Comparison of ENCODE assay signal across 15 cellular contexts in genomic region chr6:41443616-41444525, GRCh38.
DNase-seq lines count a peak whose midpoint lies in the region; ATAC-seq and TF ChIP-seq lines count a peak whose summit lies in the region.
"Had no signal": no experiment of that assay in that cellular context is flagged by ENCODE, and none has a peak within 500 bp of the region (broad histone marks: within the 10 kb centered on the region; RNA-seq: fewer than 3 reads in every experiment).

No MANE protein-coding gene starts in this region.

- H3K4me2 ChIP-seq in fibroblast of lung (ENCODE audit: extremely low read depth, insufficient read depth, low read length) = no peak overlapping the region

- H3K9me3 ChIP-seq in HUES6 (ENCODE audit: control insufficient read depth, insufficient read depth, low read depth, low read length) (no peaks in the 10 kb centered on the region), fibroblast of lung (ENCODE audit: control insufficient read depth, insufficient read depth, low read depth, low read length) (no peaks in the 10 kb centered on the region), muscle layer of colon (ENCODE audit: low read length) (no peaks in the 10 kb centered on the region), subcutaneous abdominal adipose tissue (ENCODE audit: control insufficient read depth in 5 of 5, low read length in 5 of 5) (peaks cover 0 to 2% (median 0%) of the 10 kb centered on the region in 5 donors)
- H3K9me3 ChIP-seq: MG63 had no signal

- H3K4me3 ChIP-seq in HUES6 (ENCODE audit: low read depth, low read length) (peak overlapping the region; percentile 37), fibroblast of lung (replicated peaks in 1 of 4; ENCODE audit: control extremely low read depth in 1 of 4, insufficient read depth in 1 of 4, low read depth in 3 of 4, low read length in 4 of 4) (no peak overlapping the region), muscle layer of colon (ENCODE audit: low read depth in 1 of 2, low read length in 2 of 2) (peak overlapping the region in 1 of 2 donors; percentile 30), subcutaneous abdominal adipose tissue (ENCODE audit: low read depth in 1 of 5, low read length in 5 of 5) (no peak overlapping the region)
- H3K4me3 ChIP-seq: MG63 had no signal

- no peak overlapping the region for H3K27ac Mint-ChIP-seq in activated naive CD8-positive, alpha-beta T cell treated with anti-CD3 and anti-CD28 coated beads for 36 hours
- H3K27ac Mint-ChIP-seq: activated CD8-positive, alpha-beta T cell treated with anti-CD3 and anti-CD28 coated beads, Interleukin-2, amount 10 ng/mL, durations not matched to agents 7 days and 5 days; activated naive CD4-positive, alpha-beta T cell treated with anti-CD3 and anti-CD28 coated beads, Interleukin-2, amount 50 U/mL, for 24 hours; T-helper 2 cell treated with Interferon-gamma antibody and Interleukin-4, amounts not matched to agents 5 μg/mL and 100 μg/mL, for 36 hours had no signal

- no peaks in the 10 kb centered on the region for H3K9me3 Mint-ChIP-seq in activated naive CD8-positive, alpha-beta T cell treated with anti-CD3 and anti-CD28 coated beads for 36 hours
- H3K9me3 Mint-ChIP-seq: activated naive CD4-positive, alpha-beta T cell treated with anti-CD3 and anti-CD28 coated beads, Interleukin-2, amount 50 U/mL, for 24 hours; T-helper 2 cell treated with Interferon-gamma antibody and Interleukin-4, amounts not matched to agents 5 μg/mL and 100 μg/mL, for 36 hours had no signal

- no peaks in the 10 kb centered on the region for H3K79me2 ChIP-seq in fibroblast of lung (ENCODE audit: control insufficient read depth, insufficient read depth, low read length)

- no peak for TF ChIP-seq CTCF in fibroblast of lung (conservative IDR thresholded peaks at IDR 0.05 in 1 of 2, IDR thresholded peaks at IDR 0.05 in 1 of 2; ENCODE audit: low read depth in 1 of 2, low read length in 2 of 2)

- H3K27me3 ChIP-seq in HUES6 (ENCODE audit: control insufficient read depth, insufficient read depth, low read length) (peaks cover 58% of the 10 kb centered on the region), fibroblast of lung (ENCODE audit: control insufficient read depth, insufficient read depth, low read length) (peaks cover 23% of the 10 kb centered on the region), muscle layer of colon (ENCODE audit: control insufficient read depth in 1 of 2, insufficient read depth in 2 of 2, low read length in 2 of 2) (no peaks in the 10 kb centered on the region), subcutaneous abdominal adipose tissue (ENCODE audit: control insufficient read depth in 5 of 5, insufficient read depth in 4 of 5, low read length in 5 of 5) (peaks cover 0 to 13% (median 3%) of the 10 kb centered on the region in 5 donors)
- H3K27me3 ChIP-seq: MG63 had no signal

- peaks cover 3% of the 10 kb centered on the region for H3K36me3 Mint-ChIP-seq in activated naive CD8-positive, alpha-beta T cell treated with anti-CD3 and anti-CD28 coated beads for 36 hours
- H3K36me3 Mint-ChIP-seq: activated naive CD4-positive, alpha-beta T cell treated with anti-CD3 and anti-CD28 coated beads, Interleukin-2, amount 50 U/mL, for 24 hours had no signal

- H3K27me3 Mint-ChIP-seq in activated naive CD8-positive, alpha-beta T cell treated with anti-CD3 and anti-CD28 coated beads for 36 hours = peaks cover 12% of the 10 kb centered on the region

- H3K4me1 Mint-ChIP-seq in activated naive CD8-positive, alpha-beta T cell treated with anti-CD3 and anti-CD28 coated beads for 36 hours = peaks cover 32% of the 10 kb centered on the region

- H3K36me3 ChIP-seq in HUES6 (ENCODE audit: control insufficient read depth, insufficient read depth, low read length) (no peaks in the 10 kb centered on the region), fibroblast of lung (ENCODE audit: control insufficient read depth, insufficient read depth, low read length) (no peaks in the 10 kb centered on the region), muscle layer of colon (ENCODE audit: insufficient read depth, low read length) (no peaks in the 10 kb centered on the region), subcutaneous abdominal adipose tissue (ENCODE audit: control insufficient read depth in 5 of 5, insufficient read depth in 5 of 5, low read length in 5 of 5) (no peaks in the 10 kb centered on the region)
- H3K36me3 ChIP-seq: MG63 had no signal

- no peaks in the 10 kb centered on the region for H4K20me1 ChIP-seq in fibroblast of lung (ENCODE audit: control insufficient read depth, extremely low read depth, insufficient read depth, low read length)

- no peak overlapping the region for H3K4me3 Mint-ChIP-seq in activated naive CD8-positive, alpha-beta T cell treated with anti-CD3 and anti-CD28 coated beads for 36 hours
- H3K4me3 Mint-ChIP-seq: activated CD8-positive, alpha-beta T cell treated with anti-CD3 and anti-CD28 coated beads, Interleukin-2, amount 10 ng/mL, durations not matched to agents 7 days and 5 days; activated naive CD4-positive, alpha-beta T cell treated with anti-CD3 and anti-CD28 coated beads, Interleukin-2, amount 50 U/mL, for 24 hours; T-helper 2 cell treated with Interferon-gamma antibody and Interleukin-4, amounts not matched to agents 5 μg/mL and 100 μg/mL, for 36 hours had no signal

- no peak for ATAC-seq in GM19463 (IDR thresholded peaks at IDR 0.05; ENCODE audit: unreplicated experiment)
- ATAC-seq: activated CD8-positive, alpha-beta T cell treated with anti-CD3 and anti-CD28 coated beads, Interleukin-2, amount 10 ng/mL, durations not matched to agents 7 days and 5 days had no signal

- DNase-seq in fibroblast of lung (ENCODE audit: low read depth in 2 of 2) (peak; percentile 39 to 71), Kasumi-1 (lab: John Stamatoyannopoulos, UW) (no peak), NOMO-1 treated with dmso at 0.1 percent for 144 hours (lab: John Stamatoyannopoulos, UW; ENCODE audit: unreplicated experiment) (no peak)
- no peak for DNase-seq in activated naive CD8-positive, alpha-beta T cell treated with anti-CD3 and anti-CD28 coated beads for 36 hours
- DNase-seq: activated CD8-positive, alpha-beta T cell treated with anti-CD3 and anti-CD28 coated beads, Interleukin-2, amount 10 ng/mL, durations not matched to agents 7 days and 5 days; glutamatergic neuron; MG63; NCI-H345; stimulated activated CD4-positive, alpha-beta T cell treated with anti-CD3 and anti-CD28 coated beads, Interleukin-12 subunit alpha, Interleukin-12 subunit beta, amount 100 ng/mL, for 4 hours had no signal

- no peak overlapping the region for H3K27ac ChIP-seq in HUES6 (ENCODE audit: low read depth, low read length)
- no peak overlapping the region for H3K27ac ChIP-seq in fibroblast of lung (ENCODE audit: insufficient read depth, low read length)
- peak overlapping the region; percentile 81 for H3K27ac ChIP-seq in muscle layer of colon (ENCODE audit: low read depth, low read length)
- H3K27ac ChIP-seq in subcutaneous abdominal adipose tissue (ENCODE audit: low read depth, low read length) = peak overlapping the region; percentile 88

- no peak overlapping the region for H2AFZ ChIP-seq in fibroblast of lung (ENCODE audit: low read length)

- no peak overlapping the region for H3K9ac ChIP-seq in HUES6 (ENCODE audit: low read length)
- no peak overlapping the region for H3K9ac ChIP-seq in fibroblast of lung (ENCODE audit: insufficient read depth, low read length)
- H3K9ac ChIP-seq in muscle layer of colon (ENCODE audit: low read length) = peak overlapping the region; percentile 3
- no peak overlapping the region for H3K9ac ChIP-seq in subcutaneous abdominal adipose tissue (ENCODE audit: low read length in 5 of 5)

- H3K4me1 ChIP-seq in HUES6 (ENCODE audit: control insufficient read depth, insufficient read depth, low read length) (peaks cover 36% of the 10 kb centered on the region), fibroblast of lung (ENCODE audit: control insufficient read depth, extremely low read depth, insufficient read depth, low read length) (no peaks in the 10 kb centered on the region), muscle layer of colon (ENCODE audit: insufficient read depth, low read length) (peaks cover 28% of the 10 kb centered on the region), subcutaneous abdominal adipose tissue (ENCODE audit: control insufficient read depth in 5 of 5, insufficient read depth in 5 of 5, low read length in 5 of 5) (peaks cover 0 to 58% (median 37%) of the 10 kb centered on the region in 5 donors)

Comparison
In these comparisons a context has a peak if more than half of its experiments do, and no peak if none do; other contexts are left out.
1. H3K27ac ChIP-seq: peak in muscle layer of colon (single experiment) and subcutaneous abdominal adipose tissue (single experiment); none in HUES6 (single experiment) and fibroblast of lung (single experiment).
2. DNase-seq: peak in fibroblast of lung (2 of 2); none in activated naive CD8-positive, alpha-beta T cell treated with anti-CD3 and anti-CD28 coated beads for 36 hours (single experiment), Kasumi-1 (0 of 2) and NOMO-1 treated with dmso at 0.1 percent for 144 hours (single experiment).